Comparison of ENCODE assay signal across 14 cellular contexts in genomic region chr4:158912390-158913175, GRCh38.
A peak's percentile ranks its signal among the peaks of the same experiment; 100 is the strongest.
DNase-seq lines count a peak whose midpoint lies in the region; TF ChIP-seq lines count a peak whose summit lies in the region.
"Had no signal": no experiment of that assay in that cellular context is flagged by ENCODE, and none has a peak within 500 bp of the region (broad histone marks: within the 10 kb centered on the region; RNA-seq: fewer than 3 reads in every experiment).

No MANE protein-coding gene starts in this region.

- TF ChIP-seq EP300 in SK-N-SH (IDR thresholded peaks at IDR 0.05; ENCODE audit: borderline replicate concordance in 1 of 2, low read depth in 1 of 2, low read length in 1 of 2): 0 out of 4 replicates have a peak, but pooled peaks of 1 of the 2 experiments have one; percentile 6

- H3K4me2 ChIP-seq in SK-N-SH: no peak overlapping the region
- H3K4me2 ChIP-seq: BLaER1 treated with 17β-estradiol and CSF1 and Interleukin-3, amounts not matched to agents 10 nM and 100 nM; PC-9 had no signal

- no peaks in the 10 kb centered on the region for H3K27me3 ChIP-seq in SK-N-SH (ENCODE audit: insufficient read depth)
- H3K27me3 ChIP-seq: BLaER1 treated with 17β-estradiol and CSF1 and Interleukin-3, amounts not matched to agents 10 nM and 100 nM had no signal

- no peaks in the 10 kb centered on the region for H3K4me1 ChIP-seq in HEK293 (ENCODE audit: control insufficient read depth, insufficient read depth, low read length)
- H3K4me1 ChIP-seq in SK-N-SH (ENCODE audit: control insufficient read depth in 1 of 2, insufficient read depth in 2 of 2, low read depth in 1 of 2, low read length in 1 of 2): peaks cover 3 to 15% of the 10 kb centered on the region in 2 experiments; a peak in 2 of 4 replicates

- no peaks in the 10 kb centered on the region for H3K9me2 ChIP-seq in SK-N-SH

- H2AFZ ChIP-seq in SK-N-SH (ENCODE audit: low read depth): no peak overlapping the region
- H2AFZ ChIP-seq: PC-9 had no signal

- peaks cover 2% of the 10 kb centered on the region for H3K36me3 Mint-ChIP-seq in osteocyte (ENCODE audit: unreplicated experiment)
- H3K36me3 Mint-ChIP-seq: IgD-negative memory B cell had no signal

- 61% methylated on average over 7 of the region's 7 CpGs for WGBS in SK-N-SH (ENCODE audit: low lambda C conversion rate)

- CTCF ChIA-PET in HEK293 (lab: Yijun Ruan, JAX) (no interaction called here), SK-N-SH (lab: Yijun Ruan, JAX) (no interaction called here)

- TF ChIP-seq RAD21 in SK-N-SH (IDR thresholded peaks at IDR 0.05; ENCODE audit: low read length): no peak

- POLR2A ChIA-PET in HEK293 (lab: Yijun Ruan, JAX): no interaction called here
- POLR2A ChIA-PET in SK-N-SH (lab: Yijun Ruan, JAX): no interaction called here

- no peaks in the 10 kb centered on the region for H3K79me2 ChIP-seq in SK-N-SH (ENCODE audit: insufficient read depth)

- DNase-seq in SK-N-SH: no peak
- DNase-seq in fibroblast of peridontal ligament (ENCODE audit: extremely low read depth): peak; percentile 62
- DNase-seq in osteocyte (ENCODE audit: extremely low spot score, unreplicated experiment): no peak
- DNase-seq in NCI-H1417 (lab: John Stamatoyannopoulos, UW): no peak
- DNase-seq in NCI-H1105 (lab: John Stamatoyannopoulos, UW): no peak
- no peak for DNase-seq in pons (ENCODE audit: low spot score)
- DNase-seq: EL, HCEC 1CT, NCI-H1436, NCI-H2029 treated with DMSO at 0.1 percent for 48 hours, PC-9 had no signal

- no peaks in the 10 kb centered on the region for H3K9me3 Mint-ChIP-seq in osteocyte (ENCODE audit: unreplicated experiment)
- H3K9me3 Mint-ChIP-seq: IgD-negative memory B cell had no signal

- H3K4me3 ChIP-seq in HEK293 (ENCODE audit: low read depth, low read length) (no peak overlapping the region), SK-N-SH (ENCODE audit: low read depth in 2 of 2, low read length in 1 of 2) (no peak overlapping the region)
- H3K4me3 ChIP-seq: BLaER1 treated with 17β-estradiol and CSF1 and Interleukin-3, amounts not matched to agents 10 nM and 100 nM; PC-9 had no signal

- H3K9me3 ChIP-seq in HEK293 (ENCODE audit: control insufficient read depth, insufficient read depth, low read depth, low read length) (no peaks in the 10 kb centered on the region), SK-N-SH (no peaks in the 10 kb centered on the region)
- H3K9me3 ChIP-seq: BLaER1 treated with 17β-estradiol and CSF1 and Interleukin-3, amounts not matched to agents 10 nM and 100 nM had no signal

- no peaks in the 10 kb centered on the region for H3K27me3 Mint-ChIP-seq in osteocyte (ENCODE audit: unreplicated experiment)

- TF ChIP-seq CTCF in HEK293 (tag by site-specific recombination; IDR thresholded peaks at IDR 0.05) (no peak), SK-N-SH (IDR thresholded peaks at IDR 0.05) (no peak), osteocyte (IDR thresholded peaks at IDR 0.05) (no peak)

- H3K36me3 ChIP-seq in HEK293 (ENCODE audit: control insufficient read depth in 2 of 2, insufficient read depth in 1 of 2, low read length in 2 of 2) (no peaks in the 10 kb centered on the region), SK-N-SH (replicated peaks in 1 of 2; ENCODE audit: control insufficient read depth in 1 of 2, insufficient read depth in 2 of 2, low read length in 1 of 2) (peaks cover 0 to under 1% of the 10 kb centered on the region in 2 experiments)

- H4K20me1 ChIP-seq in SK-N-SH (ENCODE audit: insufficient read depth): no peaks in the 10 kb centered on the region

- H3K4me3 Mint-ChIP-seq in osteocyte (ENCODE audit: unreplicated experiment): no peak overlapping the region
- H3K4me3 Mint-ChIP-seq: IgD-negative memory B cell had no signal

- no peak overlapping the region for H3K9ac ChIP-seq in SK-N-SH
- H3K9ac ChIP-seq: BLaER1 treated with 17β-estradiol and CSF1 and Interleukin-3, amounts not matched to agents 10 nM and 100 nM had no signal

- peaks cover 37% of the 10 kb centered on the region for H3K4me1 Mint-ChIP-seq in osteocyte (ENCODE audit: unreplicated experiment)

- peak overlapping the region; percentile 71 for H3K27ac Mint-ChIP-seq in osteocyte (ENCODE audit: unreplicated experiment)
- H3K27ac Mint-ChIP-seq: IgD-negative memory B cell had no signal

- no peak overlapping the region for H3K27ac ChIP-seq in HEK293 (ENCODE audit: extremely low read depth, low read depth, low read length)
- H3K27ac ChIP-seq in SK-N-SH (ENCODE audit: low read depth in 2 of 2, low read length in 1 of 2): no peak overlapping the region; a peak in 1 of 4 replicates
- H3K27ac ChIP-seq: BLaER1 treated with 17β-estradiol and CSF1 and Interleukin-3, amounts not matched to agents 10 nM and 100 nM; PC-9 had no signal

- peaks cover 14% of the 10 kb centered on the region for H3F3A ChIP-seq in SK-N-SH (replicated peaks; ENCODE audit: insufficient read depth)

TF ChIP-seq in HEK293, 187 proteins besides CTCF, POLR2A, EP300 and RAD21 (continues in another document):
- TF ChIP-seq ZNF529 (tag by site-specific recombination; IDR thresholded peaks at IDR 0.05; ENCODE audit: insufficient replicate concordance) (no peak), ZFP37 (tag by site-specific recombination; IDR thresholded peaks at IDR 0.05) (no peak), ZBTB11 (tag by site-specific recombination; conservative IDR thresholded peaks at IDR 0.05; ENCODE audit: low read depth) (no peak)

TF ChIP-seq in SK-N-SH, 30 proteins besides CTCF, POLR2A, EP300 and RAD21:
- TF ChIP-seq TEAD4 (IDR thresholded peaks at IDR 0.05; ENCODE audit: borderline replicate concordance, insufficient read depth) (no peak), TCF12 (IDR thresholded peaks at IDR 0.05) (peak; percentile 72; the same call in 1 of the 2 replicates)
